In genomic region chr7:2165239-2165609, GRCh38 we compare ENCODE assay signal across 22 cellular contexts.
DNase-seq lines count a peak whose midpoint lies in the region; ATAC-seq and TF ChIP-seq lines count a peak whose summit lies in the region.
"Had no signal": no experiment of that assay in that cellular context is flagged by ENCODE, and none has a peak within 500 bp of the region (broad histone marks: within the 10 kb centered on the region; RNA-seq: fewer than 3 reads in every experiment).

No MANE protein-coding gene starts in this region.

- CTCF ChIA-PET in activated B cell treated with CpG ODN at 0.5 μM for 24 hours (lab: Charles Lee): interaction anchor here (1.1 kb wide), 1 partner anchor 65 kb away, joined by 3 read pairs; no protein-coding TSS in a partner anchor

- H3K79me2 ChIP-seq in smooth muscle cell (ENCODE audit: low read depth): no peaks in the 10 kb centered on the region

- peaks cover 26% of the 10 kb centered on the region for H3K36me3 Mint-ChIP-seq in activated B cell treated with CpG ODN at 0.5 μM for 24 hours (ENCODE audit: low read depth)

- H2BK12ac ChIP-seq in neuronal stem cell (ENCODE audit: low read length): no peak overlapping the region

- H3K36me3 ChIP-seq in neuronal stem cell (replicated peaks in 1 of 2; ENCODE audit: control insufficient read depth in 2 of 2, insufficient read depth in 2 of 2, low read length in 2 of 2) (peaks cover 7 to 19% of the 10 kb centered on the region in 2 donors), smooth muscle cell (ENCODE audit: low read depth) (no peaks in the 10 kb centered on the region), tibial nerve (peaks cover 0 to 18% (median 0%) of the 10 kb centered on the region in 3 donors)
- H3K36me3 ChIP-seq: uterus had no signal

- H3K27me3 Mint-ChIP-seq in activated B cell treated with CpG ODN at 0.5 μM for 24 hours: no peaks in the 10 kb centered on the region
- H3K27me3 Mint-ChIP-seq: CD8-positive, alpha-beta memory T cell; naive thymus-derived CD8-positive, alpha-beta T cell had no signal

- peaks cover 6% of the 10 kb centered on the region for H4K20me1 ChIP-seq in smooth muscle cell (ENCODE audit: low read depth)

- TF ChIP-seq CTCF in activated B cell treated with CpG ODN at 0.5 μM for 24 hours (IDR thresholded peaks at IDR 0.05) (no peak), smooth muscle cell (IDR thresholded peaks at IDR 0.05; ENCODE audit: borderline replicate concordance, insufficient read depth, poor library complexity, severe bottlenecking) (no peak), tibial nerve (IDR thresholded peaks at IDR 0.05) (no peak), foreskin fibroblast (IDR thresholded peaks at IDR 0.05; ENCODE audit: low read depth, low read length) (no peak)

- H3K4me3 ChIP-seq in neuronal stem cell (ENCODE audit: low read length in 2 of 2) (peak overlapping the region in 1 of 2 donors; percentile 0), smooth muscle cell (no peak overlapping the region), tibial nerve (no peak overlapping the region), foreskin fibroblast (ENCODE audit: low read depth in 1 of 2, low read length in 2 of 2) (no peak overlapping the region)
- H3K4me3 ChIP-seq: A549, body of pancreas, suprapubic skin, uterus had no signal

- WGBS in neuronal stem cell (ENCODE audit: extremely low coverage in 2 of 2, insufficient read length in 2 of 2, insufficient replicate concordance in 1 of 2), 2 donors: no CpG with 5 or more reads among the region's 10 CpGs
- 87% methylated on average over 10 of the region's 10 CpGs for WGBS in smooth muscle cell (ENCODE audit: low lambda C conversion rate)
- 95 to 96% methylated on average over 10 of the region's 10 CpGs for WGBS in tibial nerve, 2 donors

- no peak for TF ChIP-seq POLR2A in tibial nerve (IDR thresholded peaks at IDR 0.05)

- no peak overlapping the region for H3K4me2 ChIP-seq in neuronal stem cell (ENCODE audit: insufficient read depth, low read length, poor library complexity, severe bottlenecking)
- H3K4me2 ChIP-seq in smooth muscle cell: no peak overlapping the region
- H3K4me2 ChIP-seq: A549 had no signal

- DNase-seq in cardiac septum (ENCODE audit: low spot score) (peak; percentile 60), Right ventricle myocardium superior (no peak), activated B cell treated with CpG ODN at 0.5 μM for 24 hours (peak; percentile 10), neuronal stem cell (ENCODE audit: low spot score) (no peak), smooth muscle cell (lab: John Stamatoyannopoulos, UW; ENCODE audit: unreplicated experiment) (no peak), SHP77 (lab: John Stamatoyannopoulos, UW) (no peak), tibial nerve (ENCODE audit: low spot score in 2 of 2) (no peak), foreskin fibroblast (no peak)
- DNase-seq: activated naive CD4-positive, alpha-beta T cell treated with Interleukin-2 at 50 U/mL for 16 hours; body of pancreas; CD8-positive, alpha-beta memory T cell; kidney; naive thymus-derived CD8-positive, alpha-beta T cell; NCI-H1694; NCI-H2171; NCI-H510A; retina; uterus had no signal

- peak overlapping the region; percentile 61 for H2BK120ac ChIP-seq in neuronal stem cell (ENCODE audit: low read depth, low read length)

- ATAC-seq in Right ventricle myocardium superior (ENCODE audit: poor library complexity): no peak
- ATAC-seq in activated B cell treated with CpG ODN at 0.5 μM for 24 hours (ENCODE audit: low read depth): no peak
- ATAC-seq: A549; body of pancreas; HCT116; naive thymus-derived CD8-positive, alpha-beta T cell had no signal

- no peak overlapping the region for H3K27ac Mint-ChIP-seq in activated B cell treated with CpG ODN at 0.5 μM for 24 hours
- H3K27ac Mint-ChIP-seq: naive thymus-derived CD8-positive, alpha-beta T cell had no signal

- no peaks in the 10 kb centered on the region for H3F3A ChIP-seq in smooth muscle cell (ENCODE audit: low read depth)

- peak overlapping the region; percentile 76 for H3K18ac ChIP-seq in neuronal stem cell (ENCODE audit: low read length)

- peaks cover 7% of the 10 kb centered on the region for H3K79me1 ChIP-seq in neuronal stem cell (ENCODE audit: low read depth, low read length)

- peak overlapping the region; percentile 80 for H3K23ac ChIP-seq in neuronal stem cell (ENCODE audit: low read depth, low read length, poor library complexity)

- H3K4me1 ChIP-seq in neuronal stem cell (ENCODE audit: control insufficient read depth in 2 of 2, insufficient read depth in 1 of 2, low read depth in 1 of 2, low read length in 2 of 2) (peaks cover 11 to 12% of the 10 kb centered on the region in 2 donors), smooth muscle cell (ENCODE audit: low read depth) (peaks cover 9% of the 10 kb centered on the region), tibial nerve (peaks cover 0 to 33% (median 5%) of the 10 kb centered on the region in 4 donors)
- H3K4me1 ChIP-seq: body of pancreas, uterus had no signal

- peak overlapping the region; percentile 71 for H3K14ac ChIP-seq in neuronal stem cell (ENCODE audit: low read length)

- no peak overlapping the region for H2BK15ac ChIP-seq in neuronal stem cell (ENCODE audit: low read length)

- POLR2A ChIA-PET in activated B cell treated with CpG ODN at 0.5 μM for 24 hours (lab: Charles Lee): no interaction called here

- H3K4ac ChIP-seq in neuronal stem cell (ENCODE audit: low read length): no peak overlapping the region

- intact Hi-C loops in cardiac septum (cut with DNase I): no loop called here
- intact Hi-C loops in Right ventricle myocardium superior (cut with DNase I): no loop called here
- intact Hi-C loops in activated B cell treated with CpG ODN at 0.5 μM for 24 hours (cut with micrococcal nuclease): no loop called here

- no peaks in the 10 kb centered on the region for H3K9me3 Mint-ChIP-seq in activated B cell treated with CpG ODN at 0.5 μM for 24 hours
- H3K9me3 Mint-ChIP-seq: CD8-positive, alpha-beta memory T cell; naive thymus-derived CD8-positive, alpha-beta T cell had no signal

- no peak overlapping the region for H4K8ac ChIP-seq in neuronal stem cell (ENCODE audit: low read depth, low read length)

- no peak overlapping the region for H3K4me3 Mint-ChIP-seq in activated B cell treated with CpG ODN at 0.5 μM for 24 hours
- H3K4me3 Mint-ChIP-seq: CD8-positive, alpha-beta memory T cell; naive thymus-derived CD8-positive, alpha-beta T cell had no signal

- H2AFZ ChIP-seq in neuronal stem cell (ENCODE audit: low read length) (no peak overlapping the region), smooth muscle cell (ENCODE audit: low read depth) (no peak overlapping the region)

- TF ChIP-seq EP300 in tibial nerve (IDR thresholded peaks at IDR 0.05): no peak

- H3K9ac ChIP-seq in neuronal stem cell (ENCODE audit: low read depth, low read length, poor library complexity) (peak overlapping the region; percentile 74), smooth muscle cell (ENCODE audit: low read depth) (no peak overlapping the region)

- H3K27ac ChIP-seq in neuronal stem cell (replicated peaks; ENCODE audit: low read length) (no peak overlapping the region), smooth muscle cell (ENCODE audit: low read depth) (no peak overlapping the region), tibial nerve (no peak overlapping the region)
- H3K27ac ChIP-seq: A549, body of pancreas, HL-60, suprapubic skin, uterus had no signal

- H3K9me3 ChIP-seq in neuronal stem cell (replicated peaks in 1 of 2; ENCODE audit: control insufficient read depth in 2 of 2, insufficient read depth in 1 of 2, low read depth in 1 of 2, low read length in 2 of 2): peaks cover 2 to 3% of the 10 kb centered on the region in 2 donors
- H3K9me3 ChIP-seq in smooth muscle cell (replicated peaks; ENCODE audit: low read depth): no peaks in the 10 kb centered on the region
- no peaks in the 10 kb centered on the region for H3K9me3 ChIP-seq in tibial nerve
- H3K9me3 ChIP-seq: A549, body of pancreas, suprapubic skin, uterus had no signal

- peak overlapping the region; percentile 30 for H4K91ac ChIP-seq in neuronal stem cell (ENCODE audit: low read depth, low read length, poor library complexity)

- H2BK5ac ChIP-seq in neuronal stem cell (ENCODE audit: low read length): no peak overlapping the region

- H3K4me1 Mint-ChIP-seq in activated B cell treated with CpG ODN at 0.5 μM for 24 hours: peaks cover 12% of the 10 kb centered on the region

- peak overlapping the region; percentile 70 for H2AK5ac ChIP-seq in neuronal stem cell (ENCODE audit: low read depth, low read length)

- no peaks in the 10 kb centered on the region for H3K27me3 ChIP-seq in neuronal stem cell (ENCODE audit: control insufficient read depth in 3 of 3, insufficient read depth in 3 of 3, low read depth in 1 of 3, low read length in 3 of 3)
- H3K27me3 ChIP-seq in smooth muscle cell (ENCODE audit: low read depth): no peaks in the 10 kb centered on the region
- H3K27me3 ChIP-seq in tibial nerve: no peaks in the 10 kb centered on the region
- H3K27me3 ChIP-seq: body of pancreas, suprapubic skin, uterus had no signal

Comparison
In these comparisons a context has a peak if more than half of its experiments do, and no peak if none do; other contexts are left out.
1. DNase-seq: peak in cardiac septum (single experiment) and activated B cell treated with CpG ODN at 0.5 μM for 24 hours (single experiment); none in Right ventricle myocardium superior (single experiment), neuronal stem cell (single experiment), smooth muscle cell (single experiment), SHP77 (0 of 2), tibial nerve (0 of 2) and foreskin fibroblast (0 of 2).